Comparison of ENCODE assay signal across 8 cellular contexts in the genomic region with DNA sequence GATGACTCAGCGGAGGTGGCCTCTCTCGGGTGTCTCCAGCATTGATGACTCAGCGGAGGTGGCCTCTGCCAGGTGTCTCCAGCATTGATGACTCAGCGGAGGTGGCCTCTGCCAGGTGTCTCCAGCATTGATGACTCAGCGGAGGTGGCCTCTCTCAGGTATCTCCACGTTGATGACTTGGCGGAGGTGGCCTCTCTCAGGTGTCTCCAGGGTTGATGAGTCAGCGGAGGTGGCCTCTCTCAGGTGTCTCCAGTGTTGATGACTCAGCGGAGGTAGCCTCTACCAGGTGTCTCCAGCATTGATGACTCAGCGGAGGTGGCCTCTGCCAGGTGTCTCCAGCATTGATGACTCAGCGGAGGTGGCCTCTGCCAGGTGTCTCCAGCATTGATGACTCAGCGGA.
A peak's percentile ranks its signal among the peaks of the same experiment; 100 is the strongest.
DNase-seq lines count a peak whose midpoint lies in the region; ATAC-seq, FAIRE-seq and TF ChIP-seq lines count a peak whose summit lies in the region.
"Not testable (repeated sequence)": the region's sequence is repeated elsewhere in the genome, so short reads cannot be mapped to it uniquely, and the experiment has no call there.

No MANE protein-coding gene starts in this region.

- CTCF ChIA-PET in HCT116 (lab: Charles Lee); H1 (lab: Charles Lee; ENCODE audit: partially characterized antibody): not testable (repeated sequence)

- H3K9me3 ChIP-seq in HCT116 (ENCODE audit: control insufficient read depth in 1 of 2, insufficient read depth in 1 of 2, low read depth in 1 of 2, low read length in 2 of 2); Karpas-422 (ENCODE audit: low read length); H1 (ENCODE audit: insufficient read depth in 2 of 2, low read depth in 1 of 2, low read length in 1 of 2): not testable (repeated sequence)

- not testable (repeated sequence) for H3K4me1 Mint-ChIP-seq in activated CD4-positive, alpha-beta T cell treated with anti-CD3 and anti-CD28 coated beads, Interleukin-2, amount 10 ng/mL, durations not matched to agents 24 days and 14 days

- not testable (repeated sequence) for H3K23ac ChIP-seq in H1 (ENCODE audit: insufficient read length); mesendoderm (ENCODE audit: low read length)

- intact Hi-C loops in HCT116 (cut with micrococcal nuclease); activated CD4-positive, alpha-beta T cell treated with anti-CD3 and anti-CD28 coated beads, Interleukin-2, amount 10 ng/mL, durations not matched to agents 24 days and 14 days (cut with micrococcal nuclease): not testable (repeated sequence)

- TF ChIP-seq RAD21 in HCT116 (IDR thresholded peaks at IDR 0.05; ENCODE audit: low read depth); H1 (IDR thresholded peaks at IDR 0.05 in 1 of 2, conservative IDR thresholded peaks at IDR 0.05 in 1 of 2; ENCODE audit: low read depth in 2 of 2, low read length in 2 of 2): not testable (repeated sequence)

- not testable (repeated sequence) for TF ChIP-seq CTCF in HCT116 (IDR thresholded peaks at IDR 0.05 in 2 of 3, conservative IDR thresholded peaks at IDR 0.05 in 1 of 3; ENCODE audit: borderline replicate concordance in 1 of 3, insufficient read depth in 1 of 3, low read depth in 2 of 3, low read length in 2 of 3); H1 (IDR thresholded peaks at IDR 0.05; ENCODE audit: control extremely low read depth in 1 of 3, insufficient read depth in 1 of 3, low read depth in 1 of 3, low read length in 3 of 3)

- H3K79me1 ChIP-seq in H1 (ENCODE audit: low read depth, low read length); mesendoderm (ENCODE audit: low read length): not testable (repeated sequence)

- DNase-seq in DMS53 (lab: John Stamatoyannopoulos, UW) (peak; percentile 24), HCT116 (ENCODE audit: low read depth, low spot score) (peak; percentile 51), Karpas-422 (peak; percentile 7), RPMI8226 (peak; percentile 36), mesendoderm (peak; percentile 38)
- peak; percentile 14 for DNase-seq in activated CD4-positive, alpha-beta T cell treated with anti-CD3 and anti-CD28 coated beads, Interleukin-2, amount 10 ng/mL, durations not matched to agents 24 days and 14 days
- peak; percentile 64 for DNase-seq in activated effector memory CD4-positive, alpha-beta T cell treated with anti-CD3 and anti-CD28 coated beads, Interleukin-2, amount 50 U/mL, for 16 hours
- DNase-seq in H1 (ENCODE audit: low read depth in 1 of 2, low spot score in 2 of 2) = not testable (repeated sequence)

- not testable (repeated sequence) for H2BK15ac ChIP-seq in H1 (ENCODE audit: low read length); mesendoderm (replicated peaks; ENCODE audit: low read depth)

- POLR2A ChIA-PET in HCT116 (lab: Charles Lee); H1 (lab: Charles Lee; ENCODE audit: partially characterized antibody): not testable (repeated sequence)

- H3K4ac ChIP-seq in H1 (replicated peaks; ENCODE audit: insufficient read length, low read depth, low read length); mesendoderm (ENCODE audit: low read depth, low read length): not testable (repeated sequence)

- not testable (repeated sequence) for BruUV-seq in HCT116 (replicated peaks; lab: Mats Ljungman, UMichigan)

- not testable (repeated sequence) for H3K4me3 ChIP-seq in HCT116 (replicated peaks in 1 of 2; ENCODE audit: low read depth in 1 of 2, low read length in 2 of 2); Karpas-422 (ENCODE audit: low read length); H1 (ENCODE audit: extremely low read depth in 1 of 4, insufficient read depth in 2 of 4, low read depth in 3 of 4, low read length in 4 of 4); mesendoderm (ENCODE audit: low read length)

- not testable (repeated sequence) for ATAC-seq in HCT116

- not testable (repeated sequence) for H3K27ac Mint-ChIP-seq in activated CD4-positive, alpha-beta T cell treated with anti-CD3 and anti-CD28 coated beads, Interleukin-2, amount 10 ng/mL, durations not matched to agents 24 days and 14 days

- not testable (repeated sequence) for H4K8ac ChIP-seq in H1 (ENCODE audit: extremely low read depth, insufficient read depth, low read length); mesendoderm (ENCODE audit: low read depth, low read length)

- not testable (repeated sequence) for H3K9me2 ChIP-seq in HCT116 (ENCODE audit: insufficient read depth); Karpas-422 (replicated peaks; ENCODE audit: insufficient read depth, low read length)

- peak overlapping the region; percentile 90; the same call in 1 of the 2 replicates for H3K27ac ChIP-seq in HCT116 (ENCODE audit: low read depth, low read length)
- H3K27ac ChIP-seq in Karpas-422 (ENCODE audit: low read length); H1 (ENCODE audit: low read depth, low read length); mesendoderm (ENCODE audit: low read depth, low read length): not testable (repeated sequence)

- H3K4me2 ChIP-seq in HCT116 (ENCODE audit: low read length); Karpas-422 (ENCODE audit: low read depth, low read length, poor library complexity, severe bottlenecking); H1 (ENCODE audit: insufficient read depth in 1 of 2, low read depth in 2 of 2, low read length in 2 of 2); mesendoderm (ENCODE audit: low read length): not testable (repeated sequence)

- H2AK5ac ChIP-seq in H1 (ENCODE audit: low read depth, low read length); mesendoderm (ENCODE audit: low read length): not testable (repeated sequence)

- H2BK12ac ChIP-seq in H1 (ENCODE audit: low read depth, low read length) = not testable (repeated sequence)

- not testable (repeated sequence) for H4K5ac ChIP-seq in H1 (ENCODE audit: insufficient read length, low read depth, low read length); mesendoderm (ENCODE audit: low read length)

- not testable (repeated sequence) for H3K23me2 ChIP-seq in H1 (ENCODE audit: low read depth, low read length)

- H2BK120ac ChIP-seq in H1 (replicated peaks; ENCODE audit: low read depth, low read length); mesendoderm (ENCODE audit: low read depth, low read length): not testable (repeated sequence)

- H4K20me1 ChIP-seq in HCT116 (ENCODE audit: insufficient read depth); Karpas-422 (ENCODE audit: insufficient read depth, low read depth, low read length); H1 (replicated peaks in 1 of 2; ENCODE audit: control insufficient read depth in 1 of 2, insufficient read depth in 2 of 2, low read length in 2 of 2): not testable (repeated sequence)

- WGBS in H1 (ENCODE audit: extremely low coverage in 1 of 2, insufficient coverage in 1 of 2, insufficient read length in 1 of 2, insufficient replicate concordance in 2 of 2, low coverage in 1 of 2, low lambda C conversion rate in 2 of 2, missing lambda C conversion rate in 1 of 2), 2 experiments = 95% methylated on average over 7 of the region's 12 CpGs; no CpG with 5 or more reads in 1 of the 2 experiments
- no CpG with 5 or more reads among the region's 12 CpGs for WGBS in mesendoderm (ENCODE audit: extremely low coverage, insufficient coverage, low lambda C conversion rate)

- not testable (repeated sequence) for H3K27me3 ChIP-seq in HCT116 (ENCODE audit: insufficient read depth, low read length); Karpas-422 (ENCODE audit: low read length); H1 (replicated peaks in 1 of 4; ENCODE audit: control insufficient read depth in 3 of 4, extremely low read depth in 1 of 4, insufficient read depth in 3 of 4, low read length in 3 of 4); mesendoderm (ENCODE audit: insufficient read depth, low read length, poor library complexity)

- peaks cover 11 to 14% of the 10 kb centered on the region in 2 experiments; a peak in 3 of 4 replicates for H3K4me1 ChIP-seq in HCT116 (ENCODE audit: control insufficient read depth in 1 of 2, insufficient read depth in 2 of 2, low read length in 2 of 2)
- not testable (repeated sequence) for H3K4me1 ChIP-seq in Karpas-422 (ENCODE audit: low read length); H1 (replicated peaks in 1 of 4; ENCODE audit: control insufficient read depth in 3 of 4, insufficient read depth in 4 of 4, low read length in 3 of 4); mesendoderm (ENCODE audit: control insufficient read depth, low read depth, low read length)

- not testable (repeated sequence) for H3K14ac ChIP-seq in H1 (ENCODE audit: insufficient read length)

- H3K9ac ChIP-seq in HCT116 (ENCODE audit: low read length); Karpas-422 (ENCODE audit: low read length); H1 (replicated peaks in 1 of 4; ENCODE audit: extremely low read depth in 1 of 4, low read depth in 3 of 4, low read length in 3 of 4); mesendoderm (ENCODE audit: low read length): not testable (repeated sequence)

- not testable (repeated sequence) for H2BK20ac ChIP-seq in H1 (ENCODE audit: low read length)

- TF ChIP-seq POLR2A in HCT116 (IDR thresholded peaks at IDR 0.05; ENCODE audit: borderline replicate concordance, extremely low read depth, insufficient read depth, insufficient read length); H1 (IDR thresholded peaks at IDR 0.05; ENCODE audit: control extremely low read depth in 1 of 2, low read depth in 2 of 2, low read length in 2 of 2): not testable (repeated sequence)

- not testable (repeated sequence) for TF ChIP-seq EP300 in H1 (IDR thresholded peaks at IDR 0.05; ENCODE audit: borderline replicate concordance in 1 of 2, low read depth in 2 of 2, low read length in 2 of 2)

- not testable (repeated sequence) for H2AFZ ChIP-seq in HCT116 (ENCODE audit: low read depth, low read length, poor library complexity, severe bottlenecking); Karpas-422 (ENCODE audit: low read length); H1 (ENCODE audit: low read length)

- not testable (repeated sequence) for H3K79me2 ChIP-seq in HCT116 (ENCODE audit: insufficient read depth, low read length); Karpas-422 (ENCODE audit: low read length); H1 (ENCODE audit: control insufficient read depth in 1 of 2, insufficient read depth in 2 of 2, low read length in 2 of 2); mesendoderm (ENCODE audit: control insufficient read depth, insufficient read depth, low read length)

- H4K91ac ChIP-seq in H1 (replicated peaks; ENCODE audit: insufficient read length, low read length) = not testable (repeated sequence)

- H3K36me3 Mint-ChIP-seq in activated CD4-positive, alpha-beta T cell treated with anti-CD3 and anti-CD28 coated beads, Interleukin-2, amount 10 ng/mL, durations not matched to agents 24 days and 14 days (ENCODE audit: low read depth) = peaks cover 12% of the 10 kb centered on the region

- not testable (repeated sequence) for FAIRE-seq in H1 (lab: Jason Lieb, UNC)

- H3K4me3 Mint-ChIP-seq in activated CD4-positive, alpha-beta T cell treated with anti-CD3 and anti-CD28 coated beads, Interleukin-2, amount 10 ng/mL, durations not matched to agents 24 days and 14 days = not testable (repeated sequence)

- H3K56ac ChIP-seq in H1 (replicated peaks; ENCODE audit: insufficient read length, low read depth, low read length); mesendoderm (ENCODE audit: low read length): not testable (repeated sequence)

- not testable (repeated sequence) for H2BK5ac ChIP-seq in H1 (ENCODE audit: low read depth, low read length); mesendoderm (ENCODE audit: low read length)

- H3K27me3 Mint-ChIP-seq in activated CD4-positive, alpha-beta T cell treated with anti-CD3 and anti-CD28 coated beads, Interleukin-2, amount 10 ng/mL, durations not matched to agents 24 days and 14 days = not testable (repeated sequence)

- H3K9me3 Mint-ChIP-seq in activated CD4-positive, alpha-beta T cell treated with anti-CD3 and anti-CD28 coated beads, Interleukin-2, amount 10 ng/mL, durations not matched to agents 24 days and 14 days = not testable (repeated sequence)

- RAD21 ChIA-PET in HCT116 (lab: Charles Lee; ENCODE audit: low non-redundant PET in 1 of 2, low total read pairs in 2 of 2, uncharacterized antibody in 2 of 2, unreplicated experiment in 2 of 2) = not testable (repeated sequence)

- not testable (repeated sequence) for H3K18ac ChIP-seq in H1 (ENCODE audit: extremely low read depth, low read length); mesendoderm (ENCODE audit: low read length)

- not testable (repeated sequence) for H3K36me3 ChIP-seq in HCT116 (ENCODE audit: control insufficient read depth in 1 of 2, insufficient read depth in 2 of 2, low read length in 2 of 2); Karpas-422 (ENCODE audit: insufficient read depth, low read length); H1 (ENCODE audit: control insufficient read depth in 2 of 4, insufficient read depth in 4 of 4, low read length in 3 of 4); mesendoderm (ENCODE audit: control insufficient read depth, insufficient read depth, low read length)
